Comparison of ENCODE assay signal across 28 cellular contexts in genomic region chr4:7487998-7488671, GRCh38. TPM values are rescaled to one million over a fixed set of nuclear protein-coding genes. Genes with fewer than 3 reads are reported as not detected.
"Had no signal": no experiment of that assay in that cellular context is flagged by ENCODE, and none has a peak within 500 bp of the region (broad histone marks: within the 10 kb centered on the region; RNA-seq: fewer than 3 reads in every experiment).

No MANE protein-coding gene starts in this region.

- H3K27ac Mint-ChIP-seq: naive thymus-derived CD8-positive, alpha-beta T cell; type B pancreatic cell had no signal

- H3K4me1 ChIP-seq: esophagus squamous epithelium, gastroesophageal sphincter, suprapubic skin, thyroid gland had no signal

- H3K36me3 ChIP-seq: esophagus squamous epithelium, gastroesophageal sphincter, ovary, suprapubic skin, thyroid gland had no signal

- H3K9me3 ChIP-seq: esophagus squamous epithelium, ovary, suprapubic skin, thyroid gland had no signal

- FAIRE-seq: islet of Langerhans, small intestine, urothelium cell line had no signal

- H3K27me3 ChIP-seq: dorsolateral prefrontal cortex, gastroesophageal sphincter, hepatocyte, ovary, thyroid gland had no signal

- H3K4me1 Mint-ChIP-seq: naive thymus-derived CD8-positive, alpha-beta T cell had no signal

- ATAC-seq: gastroesophageal sphincter; left lobe of liver; naive thymus-derived CD8-positive, alpha-beta T cell; right cardiac atrium had no signal

- H3K79me2 ChIP-seq: hepatocyte had no signal

- H3K27ac ChIP-seq: dorsolateral prefrontal cortex, epithelial cell of prostate, esophagus squamous epithelium, gastroesophageal sphincter, hepatocyte, ovary, suprapubic skin, thyroid gland had no signal

- H3K4me3 Mint-ChIP-seq: naive thymus-derived CD8-positive, alpha-beta T cell; type B pancreatic cell had no signal

- H3K36me3 Mint-ChIP-seq: type B pancreatic cell had no signal

- H3K4me2 ChIP-seq: hepatocyte had no signal

- DNase-seq: cortex of kidney; effector memory CD4-positive, alpha-beta T cell; esophagus squamous epithelium; foreskin fibroblast; head of caudate nucleus; kidney glomerular epithelial cell; mammary epithelial cell; naive thymus-derived CD8-positive, alpha-beta T cell; nucleus accumbens; ovary; small intestine; stimulated activated CD4-positive, alpha-beta T cell treated with anti-CD3 and anti-CD28 coated beads, Interleukin-12 subunit alpha, Interleukin-12 subunit beta, amount 100 ng/mL, for 4 hours; stimulated activated naive CD4-positive, alpha-beta T cell; thyroid gland had no signal

- H2AFZ ChIP-seq: hepatocyte had no signal

- H3K4me3 ChIP-seq: dorsolateral prefrontal cortex, esophagus squamous epithelium, gastroesophageal sphincter, hepatocyte, ovary, suprapubic skin, thyroid gland had no signal

- H3K9me3 Mint-ChIP-seq: type B pancreatic cell had no signal

RNA-seq across cellular contexts. Expression of gene PSAPL1, which starts 53.4 kb away (rescaled TPM):
- total RNA-seq: dorsolateral prefrontal cortex; left lobe of liver; mesenteric fat pad; mononuclear cell; naive thymus-derived CD8-positive, alpha-beta T cell; posterior vena cava; right cardiac atrium; thyroid gland had no signal
- polyA plus RNA-seq: naive thymus-derived CD8-positive, alpha-beta T cell; neural cell; ovary; right cardiac atrium; small intestine had no signal
